Comparison of ENCODE assay signal across 18 cellular contexts in the genomic region with DNA sequence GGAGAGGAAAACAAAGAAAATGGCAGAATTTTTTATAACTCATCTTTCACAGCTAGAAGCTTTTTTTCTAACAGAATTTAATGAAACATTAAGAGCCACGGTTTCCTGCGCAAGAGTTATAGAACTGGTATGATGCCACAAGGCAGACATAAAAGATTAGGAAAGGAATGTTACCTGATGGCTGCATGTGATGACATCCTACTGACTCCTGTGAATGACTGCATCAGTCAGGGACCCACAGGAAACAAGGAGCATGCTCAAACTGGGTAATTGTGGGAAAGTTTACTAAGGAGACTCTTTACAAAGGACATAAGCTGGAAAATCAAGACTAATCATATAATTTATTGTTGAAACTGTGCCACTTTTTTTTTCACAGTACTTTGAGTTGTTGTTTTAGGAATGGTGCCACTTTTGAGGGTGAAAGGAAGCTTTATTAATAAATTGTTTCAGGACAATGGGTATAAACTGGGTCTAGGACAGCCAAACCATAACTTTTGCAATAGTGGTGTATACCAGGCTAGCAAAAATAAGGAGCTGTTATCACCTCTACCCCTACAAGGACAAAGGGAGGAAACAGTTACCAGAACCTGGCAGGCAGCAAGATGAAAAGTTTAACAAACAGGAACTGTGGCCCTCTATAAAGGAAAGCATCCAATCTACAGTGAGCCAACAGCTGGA. TPM values are rescaled to one million over a fixed set of nuclear protein-coding genes. Genes with fewer than 3 reads are reported as not detected.
DNase-seq lines count a peak whose midpoint lies in the region; ATAC-seq and TF ChIP-seq lines count a peak whose summit lies in the region.
"Had no signal": no experiment of that assay in that cellular context is flagged by ENCODE, and none has a peak within 500 bp of the region (broad histone marks: within the 10 kb centered on the region; RNA-seq: fewer than 3 reads in every experiment).

No MANE protein-coding gene starts in this region.

- DNase-seq in NCI-H2227 (lab: John Stamatoyannopoulos, UW; ENCODE audit: unreplicated experiment) (peak; percentile 33), NCI-H2227 treated with DMSO at 0.1 percent for 48 hours (lab: John Stamatoyannopoulos, UW) (no peak), RWPE2 (ENCODE audit: low spot score) (no peak), epithelial cell of prostate (ENCODE audit: low read depth, low spot score) (no peak), neural progenitor cell (ENCODE audit: low spot score) (no peak), D341Med (ENCODE audit: low spot score) (no peak)
- DNase-seq: Caco-2; DMS53; NCI-H1930; NCI-H226; NCI-H526; NK-92 treated with Interleukin-12 subunit alpha and Interleukin-12 subunit beta, amount 100 ng/mL, for 24 hours; OCI-M1 had no signal

- no peak for TF ChIP-seq CTCF in RWPE2 (IDR thresholded peaks at IDR 0.05; ENCODE audit: poor library complexity, severe bottlenecking)
- TF ChIP-seq CTCF in neural progenitor cell (IDR thresholded peaks at IDR 0.05) = no peak

- H3K79me2 ChIP-seq in neural progenitor cell (ENCODE audit: low read depth) = no peaks in the 10 kb centered on the region

- no peak overlapping the region for H3K4me2 ChIP-seq in neural progenitor cell
- H3K4me2 ChIP-seq: KMS-11 had no signal

- no peaks in the 10 kb centered on the region for H3K9me3 Mint-ChIP-seq in neural progenitor cell

- ATAC-seq in RWPE2 (ENCODE audit: low read depth) = peak; percentile 31; the same call in 1 of the 3 replicates
- ATAC-seq in HG03196 (IDR thresholded peaks at IDR 0.05; ENCODE audit: unreplicated experiment) = no peak
- no peak for ATAC-seq in GM19035 (IDR thresholded peaks at IDR 0.05; ENCODE audit: unreplicated experiment)

- H3K27me3 Mint-ChIP-seq in neural progenitor cell (ENCODE audit: insufficient read depth, low read depth) = peaks cover 16% of the 10 kb centered on the region

- H3K27me3 ChIP-seq in RWPE2 (ENCODE audit: insufficient read depth, poor library complexity, severe bottlenecking) = no peaks in the 10 kb centered on the region
- H3K27me3 ChIP-seq in neural progenitor cell = peaks cover 45% of the 10 kb centered on the region

- H3K4me1 Mint-ChIP-seq in neural progenitor cell = peaks cover 6% of the 10 kb centered on the region

- H3K4me3 ChIP-seq in RWPE2 (ENCODE audit: severe bottlenecking) (no peak overlapping the region), neural progenitor cell (no peak overlapping the region)

- no peaks in the 10 kb centered on the region for H3K36me3 ChIP-seq in RWPE2 (ENCODE audit: low read depth)
- H3K36me3 ChIP-seq in neural progenitor cell = no peaks in the 10 kb centered on the region

- H3K27ac Mint-ChIP-seq in neural progenitor cell = no peak overlapping the region

- H4K20me1 ChIP-seq in neural progenitor cell (ENCODE audit: low read depth) = no peaks in the 10 kb centered on the region

- H3K27ac ChIP-seq in RWPE2 (ENCODE audit: poor library complexity, severe bottlenecking) = no peak overlapping the region
- peak overlapping the region; percentile 20 for H3K27ac ChIP-seq in epithelial cell of prostate
- H3K27ac ChIP-seq in neural progenitor cell = no peak overlapping the region
- H3K27ac ChIP-seq: KMS-11, RWPE1 had no signal

- H3K36me3 Mint-ChIP-seq in neural progenitor cell = no peaks in the 10 kb centered on the region

- H2AFZ ChIP-seq in neural progenitor cell (replicated peaks) = peak overlapping the region; percentile 36

- no peak overlapping the region for H3K4me3 Mint-ChIP-seq in neural progenitor cell

- H3K4me1 ChIP-seq in RWPE2 (ENCODE audit: insufficient read depth, poor library complexity, severe bottlenecking) = no peaks in the 10 kb centered on the region
- H3K4me1 ChIP-seq in neural progenitor cell = no peaks in the 10 kb centered on the region
- H3K4me1 ChIP-seq: Caco-2 had no signal

- H3K9ac ChIP-seq in neural progenitor cell = no peak overlapping the region
- H3K9ac ChIP-seq: KMS-11 had no signal

- H3F3A ChIP-seq in neural progenitor cell (ENCODE audit: low read depth) = no peaks in the 10 kb centered on the region

- H3K9me3 ChIP-seq in RWPE2 (ENCODE audit: severe bottlenecking) (no peaks in the 10 kb centered on the region), neural progenitor cell (ENCODE audit: low read depth) (no peaks in the 10 kb centered on the region)
- H3K9me3 ChIP-seq: Caco-2 had no signal

RNA-seq across cellular contexts. Expression of a gene that starts 5.1 kb away (rescaled TPM):
- not detected in 2 replicates for total RNA-seq in neural progenitor cell (ENCODE audit: low replicate concordance)
- total RNA-seq: A172, Caco-2 had no signal

RNA-seq across cellular contexts. Expression of a gene that starts 25.7 kb away (rescaled TPM):
- total RNA-seq in neural progenitor cell (ENCODE audit: low replicate concordance) = 38.5 and 60.1 TPM in 2 replicates
